In the genomic region with DNA sequence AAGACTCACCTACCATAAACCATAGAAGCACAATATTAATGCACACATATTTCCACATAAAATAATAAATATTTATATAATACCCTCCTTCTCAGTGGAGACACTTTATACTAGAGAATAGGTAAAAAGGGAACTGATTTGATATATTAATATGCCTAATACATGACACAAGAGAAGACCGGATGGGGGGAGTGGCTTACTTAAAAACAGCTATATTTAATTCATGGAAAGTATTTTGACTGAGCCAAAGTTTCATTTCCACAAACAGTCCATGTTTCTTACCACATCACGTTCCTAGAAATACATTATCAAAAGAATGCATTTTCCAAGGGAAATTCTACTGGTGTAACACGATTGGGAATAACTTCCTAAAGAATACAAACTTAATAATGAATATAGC, we compare ENCODE assay signal across 20 cellular contexts.
"Had no signal": no experiment of that assay in that cellular context is flagged by ENCODE, and none has a peak within 500 bp of the region (broad histone marks: within the 10 kb centered on the region; RNA-seq: fewer than 3 reads in every experiment).

No MANE protein-coding gene starts in this region.

- H3K4me1 Mint-ChIP-seq: nephron progenitor cell had no signal

- ATAC-seq: activated CD8-positive, alpha-beta memory T cell treated with anti-CD3 and anti-CD28 coated beads, Interleukin-2, amount 10 ng/mL, durations not matched to agents 7 days and 5 days; effector memory CD8-positive, alpha-beta T cell; gastroesophageal sphincter; psoas muscle had no signal

- H3K9me3 ChIP-seq: gastroesophageal sphincter, psoas muscle, sigmoid colon, suprapubic skin had no signal

- DNase-seq: activated CD4-positive, alpha-beta T cell treated with anti-CD3 and anti-CD28 coated beads, Interleukin-2, amount 50 U/mL, for 48 hours; activated CD4-positive, CD25-positive, alpha-beta regulatory T cell treated with anti-CD3 and anti-CD28 coated beads, Interleukin-2, amount 50 U/mL, for 72 hours; activated CD8-positive, alpha-beta memory T cell treated with anti-CD3 and anti-CD28 coated beads, Interleukin-2, amount 10 ng/mL, durations not matched to agents 7 days and 5 days; activated gamma-delta T cell; activated T-cell treated with anti-CD3 and anti-CD28 coated beads, Interleukin-2, amount 50 U/mL, for 24 hours; amygdala; cerebellar nuclear complex; effector memory CD8-positive, alpha-beta T cell; islet precursor cell; mammary epithelial cell; nephron progenitor cell; psoas muscle; sigmoid colon; stimulated activated CD4-positive, alpha-beta T cell treated with anti-CD3 and anti-CD28 coated beads, Interleukin-2, amount 100 ng/mL, for 24 hours; stimulated activated naive CD4-positive, alpha-beta T cell treated with Interleukin-2 at 50 U/mL for 16 hours had no signal

- H3K4me1 ChIP-seq: gastroesophageal sphincter had no signal

- H3K4me3 ChIP-seq: gastroesophageal sphincter, psoas muscle, sigmoid colon, suprapubic skin had no signal

- H3K4me3 Mint-ChIP-seq: activated CD8-positive, alpha-beta memory T cell treated with anti-CD3 and anti-CD28 coated beads, Interleukin-2, amount 10 ng/mL, durations not matched to agents 7 days and 5 days; activated naive CD8-positive, alpha-beta T cell; activated T-cell treated with anti-CD3 and anti-CD28 coated beads, Interleukin-2, amount 50 U/mL, for 24 hours; dendritic cell treated with granulocyte-macrophage colony-stimulating factor and Interleukin-4, amounts not matched to agents 40 ng/mL and 50 ng/mL, for 4 days; effector memory CD8-positive, alpha-beta T cell; nephron progenitor cell; type B pancreatic cell had no signal

- H3K27ac ChIP-seq: gastroesophageal sphincter, psoas muscle, sigmoid colon, suprapubic skin had no signal

- H3K27ac Mint-ChIP-seq: activated CD8-positive, alpha-beta memory T cell treated with anti-CD3 and anti-CD28 coated beads, Interleukin-2, amount 10 ng/mL, durations not matched to agents 7 days and 5 days; activated naive CD8-positive, alpha-beta T cell; activated T-cell treated with anti-CD3 and anti-CD28 coated beads, Interleukin-2, amount 50 U/mL, for 24 hours; nephron progenitor cell had no signal

- H3K36me3 ChIP-seq: gastroesophageal sphincter, sigmoid colon, suprapubic skin had no signal

- H3K27me3 ChIP-seq: gastroesophageal sphincter, sigmoid colon, suprapubic skin had no signal

- H3K9me3 Mint-ChIP-seq: dendritic cell treated with granulocyte-macrophage colony-stimulating factor and Interleukin-4, amounts not matched to agents 40 ng/mL and 50 ng/mL, for 4 days; effector memory CD8-positive, alpha-beta T cell; nephron progenitor cell; type B pancreatic cell had no signal

- H3K27me3 Mint-ChIP-seq: activated CD8-positive, alpha-beta memory T cell treated with anti-CD3 and anti-CD28 coated beads, Interleukin-2, amount 10 ng/mL, durations not matched to agents 7 days and 5 days; activated naive CD8-positive, alpha-beta T cell; activated T-cell treated with anti-CD3 and anti-CD28 coated beads, Interleukin-2, amount 50 U/mL, for 24 hours; effector memory CD8-positive, alpha-beta T cell; type B pancreatic cell had no signal
